ENCODE assay signal across 22 cellular contexts in the genomic region with DNA sequence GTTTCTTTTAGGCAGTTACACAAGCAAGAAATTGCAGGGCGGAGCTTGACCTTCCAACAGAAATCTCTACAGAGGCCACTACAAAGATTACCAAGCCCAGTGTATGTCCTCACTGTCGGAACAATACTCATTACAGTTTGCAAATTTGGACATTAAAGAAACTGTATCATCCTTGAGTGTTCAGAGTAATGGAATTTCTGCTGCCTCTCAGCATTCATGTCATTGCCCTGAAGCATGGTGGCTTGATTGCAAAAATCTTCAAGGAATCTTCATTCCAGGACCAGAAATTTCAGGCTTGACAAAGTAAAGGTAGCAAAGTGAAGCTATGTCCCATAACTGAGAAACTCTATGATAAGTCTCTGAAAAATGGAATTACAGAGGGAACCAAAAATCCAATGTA.
"Had no signal": no experiment of that assay in that cellular context is flagged by ENCODE, and none has a peak within 500 bp of the region (broad histone marks: within the 10 kb centered on the region; RNA-seq: fewer than 3 reads in every experiment).

No MANE protein-coding gene starts in this region.

- H3K27me3 Mint-ChIP-seq: activated naive CD4-positive, alpha-beta T cell treated with anti-CD3 and anti-CD28 coated beads, Interleukin-2, amount 50 U/mL, for 24 hours; activated naive CD8-positive, alpha-beta T cell treated with anti-CD3 and anti-CD28 coated beads, Interleukin-2, amount 50 U/mL, for 24 hours; central memory CD8-positive, alpha-beta T cell; stimulated activated naive CD8-positive, alpha-beta T cell treated with anti-CD3 and anti-CD28 coated beads, Interleukin-15, amount 100 ng/mL, for 72 hours had no signal

- H3K27me3 ChIP-seq: esophagus muscularis mucosa, right lobe of liver, thyroid gland had no signal

- H3K27ac ChIP-seq: esophagus muscularis mucosa, left ventricle myocardium inferior, right lobe of liver, thyroid gland had no signal

- H3K27ac Mint-ChIP-seq: activated CD4-positive, alpha-beta memory T cell treated with anti-CD3 and anti-CD28 coated beads, Interleukin-2, amount 10 ng/mL, durations not matched to agents 7 days and 5 days; activated CD4-positive, alpha-beta T cell treated with anti-CD3 and anti-CD28 coated beads, Interleukin-2, amount 10 ng/mL, durations not matched to agents 7 days and 5 days; activated naive CD4-positive, alpha-beta T cell treated with anti-CD3 and anti-CD28 coated beads, Interleukin-2, amount 50 U/mL, for 24 hours; activated naive CD8-positive, alpha-beta T cell treated with anti-CD3 and anti-CD28 coated beads, Interleukin-2, amount 50 U/mL, for 24 hours; activated T-helper 2 cell treated with anti-CD3 and anti-CD28 coated beads, Interferon-gamma antibody, Interleukin-2, Interleukin-4, amounts not matched to agents 10 μg/mL and 5 μg/mL and 100 μg/mL, durations not matched to agents 14 hours and 24 hours and 36 hours; stimulated activated naive CD8-positive, alpha-beta T cell treated with anti-CD3 and anti-CD28 coated beads, Interleukin-15, amount 100 ng/mL, for 72 hours; WTC11 had no signal

- H3K4me1 Mint-ChIP-seq: central memory CD8-positive, alpha-beta T cell had no signal

- H3K36me3 ChIP-seq: esophagus muscularis mucosa, left ventricle myocardium inferior, right lobe of liver, thyroid gland had no signal

- H3K9me3 ChIP-seq: esophagus muscularis mucosa, left ventricle myocardium inferior, mucosa of descending colon, right lobe of liver, thyroid gland had no signal

- H3K9me3 Mint-ChIP-seq: activated CD4-positive, alpha-beta memory T cell treated with anti-CD3 and anti-CD28 coated beads, Interleukin-2, amount 10 ng/mL, durations not matched to agents 7 days and 5 days; activated naive CD8-positive, alpha-beta T cell treated with anti-CD3 and anti-CD28 coated beads, Interleukin-2, amount 50 U/mL, for 24 hours; activated T-cell treated with anti-CD3 and anti-CD28 coated beads, Interleukin-2, amount 50 U/mL, for 4 hours; activated T-helper 2 cell treated with anti-CD3 and anti-CD28 coated beads, Interferon-gamma antibody, Interleukin-2, Interleukin-4, amounts not matched to agents 10 μg/mL and 5 μg/mL and 100 μg/mL, durations not matched to agents 14 hours and 24 hours and 36 hours; central memory CD8-positive, alpha-beta T cell; stimulated activated naive CD8-positive, alpha-beta T cell treated with anti-CD3 and anti-CD28 coated beads, Interleukin-15, amount 100 ng/mL, for 72 hours; WTC11 had no signal

- H3K4me3 Mint-ChIP-seq: activated CD4-positive, alpha-beta memory T cell treated with anti-CD3 and anti-CD28 coated beads, Interleukin-2, amount 10 ng/mL, durations not matched to agents 7 days and 5 days; activated CD4-positive, alpha-beta T cell treated with anti-CD3 and anti-CD28 coated beads, Interleukin-2, amount 10 ng/mL, durations not matched to agents 7 days and 5 days; activated naive CD4-positive, alpha-beta T cell treated with anti-CD3 and anti-CD28 coated beads, Interleukin-2, amount 50 U/mL, for 24 hours; activated naive CD8-positive, alpha-beta T cell treated with anti-CD3 and anti-CD28 coated beads, Interleukin-2, amount 50 U/mL, for 24 hours; activated T-cell treated with anti-CD3 and anti-CD28 coated beads, Interleukin-2, amount 50 U/mL, for 4 hours; central memory CD8-positive, alpha-beta T cell; nephron; stimulated activated naive CD8-positive, alpha-beta T cell treated with anti-CD3 and anti-CD28 coated beads, Interleukin-15, amount 100 ng/mL, for 72 hours; WTC11 had no signal

- ATAC-seq: activated naive CD8-positive, alpha-beta T cell treated with anti-CD3 and anti-CD28 coated beads, Interleukin-2, amount 50 U/mL, for 24 hours; activated T-cell treated with anti-CD3 and anti-CD28 coated beads, Interleukin-2, amount 50 U/mL, for 4 hours; mucosa of descending colon; right lobe of liver; stimulated activated naive CD8-positive, alpha-beta T cell treated with anti-CD3 and anti-CD28 coated beads, Interleukin-15, amount 100 ng/mL, for 72 hours; WTC11 had no signal

- DNase-seq: activated CD4-positive, alpha-beta memory T cell treated with anti-CD3 and anti-CD28 coated beads, Interleukin-2, amount 10 ng/mL, durations not matched to agents 7 days and 5 days; activated CD4-positive, alpha-beta T cell treated with anti-CD3 and anti-CD28 coated beads for 1 hour; activated CD4-positive, alpha-beta T cell treated with anti-CD3 and anti-CD28 coated beads, Interleukin-2, amount 10 ng/mL, durations not matched to agents 7 days and 5 days; activated naive CD8-positive, alpha-beta T cell treated with anti-CD3 and anti-CD28 coated beads, Interleukin-2, amount 50 U/mL, for 24 hours; activated T-cell treated with anti-CD3 and anti-CD28 coated beads, Interleukin-2, amount 50 U/mL, for 4 hours; dermis blood vessel endothelial cell; effector CD4-positive, alpha-beta T cell; left ventricle myocardium inferior; mucosa of descending colon; right lobe of liver; stimulated activated CD4-positive, alpha-beta T cell treated with anti-CD3 and anti-CD28 coated beads, Interleukin-2, amount 100 ng/mL, for 48 hours; stimulated activated naive CD8-positive, alpha-beta T cell treated with anti-CD3 and anti-CD28 coated beads, Interleukin-15, amount 100 ng/mL, for 72 hours; substantia nigra; T-helper 2 cell; thyroid gland had no signal

- H3K36me3 Mint-ChIP-seq: WTC11 had no signal

- H3K4me3 ChIP-seq: esophagus muscularis mucosa, left ventricle myocardium inferior, lung, mucosa of descending colon, right lobe of liver, thyroid gland had no signal

- H3K4me1 ChIP-seq: right lobe of liver had no signal
